13 cellular contexts compared by ENCODE assay signal in the genomic region with DNA sequence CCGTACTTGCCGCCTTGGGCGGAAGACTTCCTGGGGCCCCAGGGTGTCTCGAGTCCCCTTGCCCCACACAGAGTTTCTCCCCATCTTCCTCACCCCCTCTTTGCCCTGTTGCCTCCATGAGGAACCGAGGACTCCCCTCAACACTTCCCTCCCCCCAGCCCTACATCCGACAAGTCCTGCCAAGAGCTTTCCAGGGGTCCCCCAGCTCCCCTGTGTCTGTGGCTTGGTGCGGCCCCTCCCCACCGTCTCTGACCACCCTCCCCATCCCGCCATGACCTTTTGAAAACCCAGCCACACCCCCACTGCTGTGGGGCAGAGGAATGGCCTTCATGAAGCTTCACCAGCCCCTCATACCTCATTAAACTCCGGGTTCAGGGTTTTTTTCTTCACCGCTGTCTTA. TPM values are rescaled to one million over a fixed set of nuclear protein-coding genes. Genes with fewer than 3 reads are reported as not detected.
"Had no signal": no experiment of that assay in that cellular context is flagged by ENCODE, and none has a peak within 500 bp of the region (broad histone marks: within the 10 kb centered on the region; RNA-seq: fewer than 3 reads in every experiment).

No MANE protein-coding gene starts in this region.

- ATAC-seq: activated CD4-positive, CD25-positive, alpha-beta regulatory T cell treated with anti-CD3 and anti-CD28 coated beads, Interleukin-2, amount 50 U/mL, for 24 hours; psoas muscle; SK-N-SH treated with all-trans-retinoic acid at 6 μM for 48 hours had no signal

- H3K4me3 ChIP-seq: coronary artery, psoas muscle, tibial artery had no signal

- H3K36me3 ChIP-seq: tibial artery had no signal

- H3K4me1 ChIP-seq: psoas muscle had no signal

- H3K27ac ChIP-seq: coronary artery, psoas muscle, tibial artery had no signal

- H3K9me3 ChIP-seq: psoas muscle, tibial artery had no signal

- DNase-seq: central memory CD4-positive, alpha-beta T cell; effector CD8-positive, alpha-beta T cell; stimulated activated CD4-positive, alpha-beta T cell treated with anti-CD3 and anti-CD28 coated beads, Interleukin-15, amount 100 ng/mL, for 24 hours; T-helper 2 cell had no signal

RNA-seq across cellular contexts. Expression of a gene that starts 11.4 kb away (rescaled TPM):
- total RNA-seq: fibroblast of lung, frontal cortex, lower leg skin, psoas muscle had no signal
- polyA plus RNA-seq: fibroblast of lung, keratinocyte, psoas muscle had no signal

RNA-seq across cellular contexts. Expression of a gene that starts 32.7 kb away (rescaled TPM):
- total RNA-seq: fibroblast of lung had no signal
- polyA plus RNA-seq: fibroblast of lung, keratinocyte had no signal
